In genomic region chr5:135131801-135132675, GRCh38 we compare ENCODE assay signal across 20 cellular contexts.
DNase-seq lines count a peak whose midpoint lies in the region; ATAC-seq and TF ChIP-seq lines count a peak whose summit lies in the region.
"Had no signal": no experiment of that assay in that cellular context is flagged by ENCODE, and none has a peak within 500 bp of the region (broad histone marks: within the 10 kb centered on the region; RNA-seq: fewer than 3 reads in every experiment).

No MANE protein-coding gene starts in this region.

- H3K4me1 Mint-ChIP-seq in CD14-positive monocyte (peaks cover 54% of the 10 kb centered on the region), endodermal cell (peaks cover 19% of the 10 kb centered on the region)

- H3K27me3 ChIP-seq in endodermal cell (ENCODE audit: control insufficient read depth, insufficient read depth, low read length, poor library complexity, severe bottlenecking) (no peaks in the 10 kb centered on the region), psoas muscle (ENCODE audit: insufficient read depth in 3 of 3, low read length in 2 of 3) (no peaks in the 10 kb centered on the region), H7 (ENCODE audit: control insufficient read depth, insufficient read depth, low read length) (no peaks in the 10 kb centered on the region)
- H3K27me3 ChIP-seq: uterus had no signal

- H3K36me3 Mint-ChIP-seq in CD14-positive monocyte (no peaks in the 10 kb centered on the region), endodermal cell (ENCODE audit: low read depth) (no peaks in the 10 kb centered on the region)
- H3K36me3 Mint-ChIP-seq: activated naive CD4-positive, alpha-beta T cell treated with anti-CD3 and anti-CD28 coated beads, Interleukin-2, amount 10 ng/mL, durations not matched to agents 7 days and 5 days had no signal

- H3K4me1 ChIP-seq in endodermal cell (ENCODE audit: control insufficient read depth, insufficient read depth, low read length) (peaks cover 3% of the 10 kb centered on the region), psoas muscle (no peaks in the 10 kb centered on the region)
- H3K4me1 ChIP-seq: uterus had no signal

- TF ChIP-seq CTCF in CD14-positive monocyte (IDR thresholded peaks at IDR 0.05), result no peak
- no peak for TF ChIP-seq CTCF in endodermal cell (conservative IDR thresholded peaks at IDR 0.05)
- TF ChIP-seq CTCF in psoas muscle (IDR thresholded peaks at IDR 0.05), result no peak
- no peak for TF ChIP-seq CTCF in GM10248 (IDR thresholded peaks at IDR 0.05; ENCODE audit: control extremely low read depth, extremely low read depth, low read depth, missing control alignments)

- CTCF ChIA-PET in GM10248 (lab: Yijun Ruan, JAX), result interaction anchor here (1.1 kb wide), 1 partner anchor 17 kb away, joined by 3 read pairs; no protein-coding TSS in a partner anchor

- H3K9me3 Mint-ChIP-seq in CD14-positive monocyte, result no peaks in the 10 kb centered on the region
- no peaks in the 10 kb centered on the region for H3K9me3 Mint-ChIP-seq in endodermal cell
- H3K9me3 Mint-ChIP-seq: activated CD4-positive, alpha-beta T cell treated with anti-CD3 and anti-CD28 coated beads, Interleukin-2, amount 10 ng/mL, durations not matched to agents 24 days and 14 days; activated naive CD4-positive, alpha-beta T cell treated with anti-CD3 and anti-CD28 coated beads, Interleukin-2, amount 10 ng/mL, durations not matched to agents 7 days and 5 days; T-helper 2 cell treated with Interferon-gamma antibody and Interleukin-4, amounts not matched to agents 5 μg/mL and 100 μg/mL, for 36 hours had no signal

- H3K27ac Mint-ChIP-seq in CD14-positive monocyte, result peak overlapping the region; percentile 14 to 90 (median 76)
- peak overlapping the region; percentile 65 for H3K27ac Mint-ChIP-seq in endodermal cell
- H3K27ac Mint-ChIP-seq: activated CD4-positive, alpha-beta T cell treated with anti-CD3 and anti-CD28 coated beads, Interleukin-2, amount 10 ng/mL, durations not matched to agents 24 days and 14 days; activated naive CD4-positive, alpha-beta T cell treated with anti-CD3 and anti-CD28 coated beads, Interleukin-2, amount 10 ng/mL, durations not matched to agents 7 days and 5 days; T-helper 2 cell treated with Interferon-gamma antibody and Interleukin-4, amounts not matched to agents 5 μg/mL and 100 μg/mL, for 36 hours had no signal

- ATAC-seq in psoas muscle, result peak; percentile 34 to 74 (median 63)
- ATAC-seq in HG03457 (IDR thresholded peaks at IDR 0.05; ENCODE audit: unreplicated experiment), result no peak
- ATAC-seq: left cardiac atrium had no signal

- no peak for DNase-seq in CD14-positive monocyte (ENCODE audit: low spot score)
- DNase-seq in MV-4-11 (lab: John Stamatoyannopoulos, UW), result peak; percentile 37
- DNase-seq in endodermal cell, result no peak
- DNase-seq in psoas muscle, result no peak
- no peak for DNase-seq in H7
- DNase-seq in SK-N-DZ (ENCODE audit: low spot score), result no peak
- DNase-seq in GM10248 (ENCODE audit: extremely low spot score), result no peak
- DNase-seq: activated CD4-positive, alpha-beta T cell treated with anti-CD3 and anti-CD28 coated beads, Interleukin-2, amount 10 ng/mL, durations not matched to agents 24 days and 14 days; activated naive CD4-positive, alpha-beta T cell treated with anti-CD3 and anti-CD28 coated beads, Interleukin-2, amount 10 ng/mL, durations not matched to agents 7 days and 5 days; dermis blood vessel endothelial cell; head of caudate nucleus; left cardiac atrium; mammary epithelial cell; NCI-H146; NCI-H2171 treated with DMSO at 0.1 percent for 48 hours; substantia nigra; uterus had no signal

- H3K9me3 ChIP-seq in endodermal cell (ENCODE audit: control insufficient read depth, low read length), result no peaks in the 10 kb centered on the region
- H3K9me3 ChIP-seq in psoas muscle, result no peaks in the 10 kb centered on the region
- H3K9me3 ChIP-seq: uterus had no signal

- no peak overlapping the region for H3K9ac ChIP-seq in endodermal cell (ENCODE audit: extremely low read depth, low read length, poor library complexity, severe bottlenecking)

- H3K27ac ChIP-seq in endodermal cell (ENCODE audit: low read depth, low read length) (no peak overlapping the region), psoas muscle (peak overlapping the region; percentile 71)
- H3K27ac ChIP-seq: uterus, VCaP had no signal

- H3K27me3 Mint-ChIP-seq in CD14-positive monocyte (ENCODE audit: low read depth in 3 of 3) (peaks cover 13 to 21% (median 15%) of the 10 kb centered on the region in 3 donors), endodermal cell (ENCODE audit: insufficient read depth) (no peaks in the 10 kb centered on the region)
- H3K27me3 Mint-ChIP-seq: activated CD4-positive, alpha-beta T cell treated with anti-CD3 and anti-CD28 coated beads, Interleukin-2, amount 10 ng/mL, durations not matched to agents 24 days and 14 days had no signal

- H3K36me3 ChIP-seq in endodermal cell (ENCODE audit: control insufficient read depth, insufficient read depth, low read length) (no peaks in the 10 kb centered on the region), psoas muscle (ENCODE audit: insufficient read depth in 1 of 2, low read depth in 1 of 2) (no peaks in the 10 kb centered on the region), H7 (replicated peaks; ENCODE audit: control insufficient read depth, insufficient read depth, low read length) (no peaks in the 10 kb centered on the region)
- H3K36me3 ChIP-seq: uterus had no signal

- H3K4me3 Mint-ChIP-seq in CD14-positive monocyte (no peak overlapping the region), endodermal cell (no peak overlapping the region)
- H3K4me3 Mint-ChIP-seq: activated CD4-positive, alpha-beta T cell treated with anti-CD3 and anti-CD28 coated beads, Interleukin-2, amount 10 ng/mL, durations not matched to agents 24 days and 14 days; activated naive CD4-positive, alpha-beta T cell treated with anti-CD3 and anti-CD28 coated beads, Interleukin-2, amount 10 ng/mL, durations not matched to agents 7 days and 5 days; T-helper 2 cell treated with Interferon-gamma antibody and Interleukin-4, amounts not matched to agents 5 μg/mL and 100 μg/mL, for 36 hours had no signal

- WGBS in endodermal cell (ENCODE audit: insufficient coverage in 1 of 2, insufficient read length in 1 of 2), 2 experiments, result 85 to 89% methylated on average over 6 to 12 of the region's 12 CpGs
- 64 to 75% (median 69%) methylated on average over 12 of the region's 12 CpGs for WGBS in psoas muscle, 3 donors

- H3K4me3 ChIP-seq in endodermal cell (ENCODE audit: low read length) (no peak overlapping the region), psoas muscle (no peak overlapping the region), H7 (ENCODE audit: insufficient read depth, low read depth, low read length) (no peak overlapping the region)
- H3K4me3 ChIP-seq: uterus had no signal

- POLR2A ChIA-PET in GM10248 (lab: Yijun Ruan, JAX), result no interaction called here

- intact Hi-C loops in CD14-positive monocyte (cut with micrococcal nuclease) (no loop called here), psoas muscle (cut with DNase I) (no loop called here)
